In the genomic region with DNA sequence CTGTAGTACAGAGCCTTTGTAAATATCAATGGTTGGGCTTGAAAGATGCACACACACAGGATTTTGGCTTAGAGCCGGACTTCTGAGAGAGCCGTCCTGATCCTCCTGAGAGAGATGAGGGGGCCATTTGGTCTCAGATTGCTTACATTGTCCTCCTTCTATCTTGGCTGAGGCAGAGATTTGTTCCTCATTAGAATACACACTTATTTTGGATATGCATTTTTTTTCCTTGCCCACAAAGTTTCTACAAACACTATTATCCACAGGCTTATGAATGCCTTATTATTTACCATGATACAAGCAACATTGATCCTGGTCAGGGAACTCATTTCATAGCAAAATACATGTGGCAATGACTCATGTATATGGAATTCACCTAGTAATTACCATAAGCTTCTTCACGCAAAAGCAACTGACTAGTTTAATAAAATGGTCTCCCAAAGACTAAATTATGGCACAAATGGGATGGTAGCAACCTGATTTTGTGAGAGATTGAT, we compare ENCODE assay signal across 13 cellular contexts.
DNase-seq lines count a peak whose midpoint lies in the region; ATAC-seq, FAIRE-seq and TF ChIP-seq lines count a peak whose summit lies in the region.
"Had no signal": no experiment of that assay in that cellular context is flagged by ENCODE, and none has a peak within 500 bp of the region (broad histone marks: within the 10 kb centered on the region; RNA-seq: fewer than 3 reads in every experiment).

No MANE protein-coding gene starts in this region.

- no peaks in the 10 kb centered on the region for H3K9me3 ChIP-seq in fibroblast of lung (ENCODE audit: control insufficient read depth, insufficient read depth, low read depth, low read length)

- H3K27ac Mint-ChIP-seq in activated T-cell treated with anti-CD3 and anti-CD28 coated beads, Interleukin-2, amount 50 U/mL, for 72 hours: peak overlapping the region; percentile 49
- H3K27ac Mint-ChIP-seq in glutamatergic neuron (ENCODE audit: unreplicated experiment): no peak overlapping the region
- H3K27ac Mint-ChIP-seq: dendritic cell treated with granulocyte-macrophage colony-stimulating factor and Interleukin-4, amounts not matched to agents 40 ng/mL and 50 ng/mL, for 4 days; natural killer cell treated with Interleukin-12 subunit alpha and Interleukin-12 subunit beta and Interleukin-15 and Interleukin-18, amount 100 ng/mL, for 72 hours had no signal

- H3K9ac ChIP-seq in fibroblast of lung (ENCODE audit: insufficient read depth, low read length): no peak overlapping the region

- no peak overlapping the region for H3K4me2 ChIP-seq in fibroblast of lung (ENCODE audit: extremely low read depth, insufficient read depth, low read length)

- H2AFZ ChIP-seq in fibroblast of lung (ENCODE audit: low read length): no peak overlapping the region

- no peak overlapping the region for H3K4me3 Mint-ChIP-seq in activated T-cell treated with anti-CD3 and anti-CD28 coated beads, Interleukin-2, amount 50 U/mL, for 72 hours
- H3K4me3 Mint-ChIP-seq in glutamatergic neuron (ENCODE audit: unreplicated experiment): no peak overlapping the region
- H3K4me3 Mint-ChIP-seq: dendritic cell treated with granulocyte-macrophage colony-stimulating factor and Interleukin-4, amounts not matched to agents 40 ng/mL and 50 ng/mL, for 4 days; natural killer cell treated with Interleukin-12 subunit alpha and Interleukin-12 subunit beta and Interleukin-15 and Interleukin-18, amount 100 ng/mL, for 72 hours had no signal

- H3K36me3 ChIP-seq in fibroblast of lung (ENCODE audit: control insufficient read depth, insufficient read depth, low read length): no peaks in the 10 kb centered on the region

- H3K79me2 ChIP-seq in fibroblast of lung (ENCODE audit: control insufficient read depth, insufficient read depth, low read length): no peaks in the 10 kb centered on the region

- no peak for ATAC-seq in activated T-cell treated with anti-CD3 and anti-CD28 coated beads, Interleukin-2, amount 50 U/mL, for 72 hours (replicated peaks in 1 of 2)
- ATAC-seq in HG03135 (IDR thresholded peaks at IDR 0.05; ENCODE audit: unreplicated experiment): no peak
- ATAC-seq: natural killer cell treated with Interleukin-12 subunit alpha and Interleukin-12 subunit beta and Interleukin-15 and Interleukin-18, amount 100 ng/mL, for 72 hours had no signal

- H3K4me1 ChIP-seq in fibroblast of lung (ENCODE audit: control insufficient read depth, extremely low read depth, insufficient read depth, low read length): no peaks in the 10 kb centered on the region

- TF ChIP-seq CTCF in fibroblast of lung (conservative IDR thresholded peaks at IDR 0.05 in 1 of 2, IDR thresholded peaks at IDR 0.05 in 1 of 2; ENCODE audit: low read depth in 1 of 2, low read length in 2 of 2) (no peak), glutamatergic neuron (IDR thresholded peaks at IDR 0.05; ENCODE audit: partially characterized antibody, unreplicated experiment) (no peak)

- no peaks in the 10 kb centered on the region for H3K27me3 Mint-ChIP-seq in activated T-cell treated with anti-CD3 and anti-CD28 coated beads, Interleukin-2, amount 50 U/mL, for 72 hours (ENCODE audit: low read depth)
- no peaks in the 10 kb centered on the region for H3K27me3 Mint-ChIP-seq in glutamatergic neuron (ENCODE audit: unreplicated experiment)
- H3K27me3 Mint-ChIP-seq: dendritic cell treated with granulocyte-macrophage colony-stimulating factor and Interleukin-4, amounts not matched to agents 40 ng/mL and 50 ng/mL, for 4 days had no signal

- H3K4me3 ChIP-seq in fibroblast of lung (replicated peaks in 1 of 4; ENCODE audit: control extremely low read depth in 1 of 4, insufficient read depth in 1 of 4, low read depth in 3 of 4, low read length in 4 of 4): no peak overlapping the region

- no peak for DNase-seq in activated T-cell treated with anti-CD3 and anti-CD28 coated beads, Interleukin-2, amount 50 U/mL, for 72 hours
- no peak for DNase-seq in activated T-cell treated with anti-CD3 and anti-CD28 coated beads for 4 hours
- peak; percentile 83 for DNase-seq in RPMI7951 (ENCODE audit: low read depth)
- DNase-seq in fibroblast of lung (ENCODE audit: low read depth in 2 of 2): peak; percentile 82 to 89
- DNase-seq in urothelium cell line (ENCODE audit: low spot score): peak; percentile 16
- DNase-seq in glutamatergic neuron: no peak
- DNase-seq in NCI-H128 (lab: John Stamatoyannopoulos, UW; ENCODE audit: unreplicated experiment): no peak
- DNase-seq: Right ventricle myocardium superior; stimulated activated CD4-positive, alpha-beta T cell treated with anti-CD3 and anti-CD28 coated beads, Interleukin-2, amount 100 ng/mL, for 24 hours had no signal

- H3K27me3 ChIP-seq in fibroblast of lung (ENCODE audit: control insufficient read depth, insufficient read depth, low read length): no peaks in the 10 kb centered on the region

- H3K36me3 Mint-ChIP-seq in activated T-cell treated with anti-CD3 and anti-CD28 coated beads, Interleukin-2, amount 50 U/mL, for 72 hours (ENCODE audit: insufficient read depth in 2 of 2): no peaks in the 10 kb centered on the region
- no peaks in the 10 kb centered on the region for H3K36me3 Mint-ChIP-seq in glutamatergic neuron (ENCODE audit: unreplicated experiment)
- H3K36me3 Mint-ChIP-seq: natural killer cell treated with Interleukin-12 subunit alpha and Interleukin-12 subunit beta and Interleukin-15 and Interleukin-18, amount 100 ng/mL, for 72 hours had no signal

- no peak overlapping the region for H3K27ac ChIP-seq in fibroblast of lung (ENCODE audit: insufficient read depth, low read length)

- H3K9me3 Mint-ChIP-seq in activated T-cell treated with anti-CD3 and anti-CD28 coated beads, Interleukin-2, amount 50 U/mL, for 72 hours: no peaks in the 10 kb centered on the region
- no peaks in the 10 kb centered on the region for H3K9me3 Mint-ChIP-seq in glutamatergic neuron (ENCODE audit: unreplicated experiment)
- H3K9me3 Mint-ChIP-seq: dendritic cell treated with granulocyte-macrophage colony-stimulating factor and Interleukin-4, amounts not matched to agents 40 ng/mL and 50 ng/mL, for 4 days; natural killer cell treated with Interleukin-12 subunit alpha and Interleukin-12 subunit beta and Interleukin-15 and Interleukin-18, amount 100 ng/mL, for 72 hours had no signal

- no peaks in the 10 kb centered on the region for H4K20me1 ChIP-seq in fibroblast of lung (ENCODE audit: control insufficient read depth, extremely low read depth, insufficient read depth, low read length)

- H3K4me1 Mint-ChIP-seq in activated T-cell treated with anti-CD3 and anti-CD28 coated beads, Interleukin-2, amount 50 U/mL, for 72 hours (ENCODE audit: low read depth): no peaks in the 10 kb centered on the region
- no peaks in the 10 kb centered on the region for H3K4me1 Mint-ChIP-seq in glutamatergic neuron (ENCODE audit: low read depth, unreplicated experiment)

- FAIRE-seq in urothelium cell line (lab: Jason Lieb, UNC): no peak
- FAIRE-seq: HTR-8/SVneo had no signal

Comparison
In these comparisons a context has a peak if more than half of its experiments do, and no peak if none do; other contexts are left out.
1. DNase-seq: peak in RPMI7951 (single experiment), fibroblast of lung (2 of 2) and urothelium cell line (single experiment); none in activated T-cell treated with anti-CD3 and anti-CD28 coated beads, Interleukin-2, amount 50 U/mL, for 72 hours (0 of 2), activated T-cell treated with anti-CD3 and anti-CD28 coated beads for 4 hours (single experiment), glutamatergic neuron (single experiment) and NCI-H128 (single experiment).